Comparison of ENCODE assay signal across 14 cellular contexts in genomic region chr16:81471882-81472281, GRCh38. TPM values are rescaled to one million over a fixed set of nuclear protein-coding genes. Genes with fewer than 3 reads are reported as not detected.
DNase-seq lines count a peak whose midpoint lies in the region; ATAC-seq, FAIRE-seq and TF ChIP-seq lines count a peak whose summit lies in the region.
"Had no signal": no experiment of that assay in that cellular context is flagged by ENCODE, and none has a peak within 500 bp of the region (broad histone marks: within the 10 kb centered on the region; RNA-seq: fewer than 3 reads in every experiment).

No MANE protein-coding gene starts in this region.

- H3K27me3 ChIP-seq in HepG2 (ENCODE audit: control insufficient read depth in 1 of 2, insufficient read depth in 2 of 2, low read length in 2 of 2): no peaks in the 10 kb centered on the region
- no peaks in the 10 kb centered on the region for H3K27me3 ChIP-seq in right lobe of liver

- no peak overlapping the region for H3K4me3 Mint-ChIP-seq in T-cell
- peak overlapping the region in 2 of 8 donors; percentile 42 to 57 for H3K4me3 Mint-ChIP-seq in naive B cell

- TF ChIP-seq POLR2A in HepG2 (IDR thresholded peaks at IDR 0.05; ENCODE audit: insufficient read depth in 1 of 2, low read depth in 2 of 2, low read length in 2 of 2) (no peak), right lobe of liver (IDR thresholded peaks at IDR 0.05) (no peak)

- TF ChIP-seq EP300 in HepG2 (IDR thresholded peaks at IDR 0.05; ENCODE audit: low read depth in 2 of 2, low read length in 2 of 2): no peak
- TF ChIP-seq EP300 in HepG2 (CRISPR knock-in tag; IDR thresholded peaks at IDR 0.05; ENCODE audit: borderline replicate concordance): no peak

- no peak for TF ChIP-seq RAD21 in HepG2 (CRISPR knock-in tag; IDR thresholded peaks at IDR 0.05)

- H3K79me2 ChIP-seq in HepG2 (ENCODE audit: insufficient read depth, low read length): peaks cover 98% of the 10 kb centered on the region

- H3K9me3 ChIP-seq in HepG2 (ENCODE audit: low read length) (no peaks in the 10 kb centered on the region), right lobe of liver (no peaks in the 10 kb centered on the region)

- peak overlapping the region; percentile 72 to 84 for H3K27ac Mint-ChIP-seq in T-cell
- H3K27ac Mint-ChIP-seq in naive B cell: peak overlapping the region; percentile 15 to 81 (median 70)

- no peak for FAIRE-seq in HepG2 (lab: Jason Lieb, UNC)
- FAIRE-seq: A204.1, H54 had no signal

- H3K36me3 ChIP-seq in HepG2 (replicated peaks in 1 of 2; ENCODE audit: control insufficient read depth in 1 of 2, insufficient read depth in 2 of 2, low read length in 2 of 2): peaks cover 18 to 53% of the 10 kb centered on the region in 2 experiments; a peak in 4 of 5 replicates
- H3K36me3 ChIP-seq in right lobe of liver: no peaks in the 10 kb centered on the region

- CTCF ChIA-PET in HepG2 (lab: Yijun Ruan, JAX; ENCODE audit: low intra/inter-chr PET ratio, low total read pairs): no interaction called here
- CTCF ChIA-PET in T-cell (lab: Charles Lee): no interaction called here

- POLR2A ChIA-PET in HepG2 (lab: Yijun Ruan, JAX): no interaction called here
- POLR2A ChIA-PET in T-cell (lab: Charles Lee): no interaction called here

- H3K27me3 Mint-ChIP-seq in T-cell (no peaks in the 10 kb centered on the region), naive B cell (no peaks in the 10 kb centered on the region)

- no peak for ATAC-seq in HepG2
- no peak for ATAC-seq in right lobe of liver
- no peak for ATAC-seq in T-cell (replicated peaks in 1 of 4)
- ATAC-seq in naive B cell (ENCODE audit: low read depth in 2 of 2): no peak
- ATAC-seq in GM18517 (IDR thresholded peaks at IDR 0.05; ENCODE audit: unreplicated experiment): no peak

- no peak overlapping the region for H3K4me2 ChIP-seq in HepG2 (ENCODE audit: low read depth, low read length)

- no peaks in the 10 kb centered on the region for H3K9me3 Mint-ChIP-seq in T-cell
- peaks cover 0 to 2% (median 0%) of the 10 kb centered on the region in 7 donors for H3K9me3 Mint-ChIP-seq in naive B cell

- intact Hi-C loops in HepG2 (cut with micrococcal nuclease; ENCODE audit: unreplicated experiment) (no loop called here), right lobe of liver (cut with DNase I) (no loop called here)

- 96% methylated on average over 8 of the region's 8 CpGs for WGBS in HepG2 (ENCODE audit: low lambda C conversion rate)
- WGBS in right lobe of liver (ENCODE audit: insufficient coverage, low coverage, low lambda C conversion rate, missing lambda C conversion rate): 90% methylated on average over 8 of the region's 8 CpGs

- no peak for DNase-seq in HepG2 (ENCODE audit: low spot score)
- no peak for DNase-seq in right lobe of liver
- DNase-seq in T-cell: no peak
- no peak for DNase-seq in naive B cell
- no peak for DNase-seq in hypothalamus (lab: John Stamatoyannopoulos, UW)
- no peak for DNase-seq in DMS153 treated with DMSO at 0.1 percent for 48 hours (lab: John Stamatoyannopoulos, UW; ENCODE audit: unreplicated experiment)
- no peak for DNase-seq in UCSD-AML1 (lab: John Stamatoyannopoulos, UW; ENCODE audit: unreplicated experiment)
- DNase-seq: Kasumi-1, NCI-H1417, NCI-H2029, NCI-H510A treated with DMSO at 0.1 percent for 48 hours had no signal

- H3K9ac ChIP-seq in HepG2 (ENCODE audit: insufficient read depth, low read depth, low read length): no peak overlapping the region

- no peak overlapping the region for H3K27ac ChIP-seq in HepG2 (ENCODE audit: extremely low read length, insufficient read depth, low read length)
- no peak overlapping the region for H3K27ac ChIP-seq in right lobe of liver

- H3K4me3 ChIP-seq in HepG2 (replicated peaks in 1 of 3; ENCODE audit: insufficient read depth in 1 of 3, low read depth in 2 of 3, low read length in 3 of 3) (no peak overlapping the region), right lobe of liver (no peak overlapping the region)

- H3K36me3 Mint-ChIP-seq in T-cell (peaks cover 19% of the 10 kb centered on the region), naive B cell (peaks cover 0 to 7% of the 10 kb centered on the region in 2 donors)

- H2AFZ ChIP-seq in HepG2 (ENCODE audit: low read length): no peak overlapping the region

- H4K20me1 ChIP-seq in HepG2 (ENCODE audit: insufficient read depth, low read length): peaks cover 86% of the 10 kb centered on the region

- no TSS peak for BruUV-seq in HepG2 (replicated peaks; lab: Mats Ljungman, UMichigan)

- in situ Hi-C loops in HepG2 (cut with HindIII; ENCODE audit: extremely low pct_ligation_motif_present, low pct_unique_long_range_greater_than_20kb): no loop called here

- TF ChIP-seq CTCF in HepG2 (CRISPR knock-in tag; IDR thresholded peaks at IDR 0.05) (no peak), right lobe of liver (IDR thresholded peaks at IDR 0.05) (no peak)

- H3K4me1 ChIP-seq in HepG2 (ENCODE audit: insufficient read depth, low read length) (peaks cover 72% of the 10 kb centered on the region), right lobe of liver (peaks cover 0 to 27% (median 15%) of the 10 kb centered on the region in 4 donors)

- peaks cover 78 to 89% (median 88%) of the 10 kb centered on the region in 3 donors for H3K4me1 Mint-ChIP-seq in T-cell
- H3K4me1 Mint-ChIP-seq in naive B cell: peaks cover 79 to 96% (median 91%) of the 10 kb centered on the region in 3 donors

TF ChIP-seq in HepG2, 621 proteins besides CTCF, POLR2A, EP300 and RAD21:
- TF ChIP-seq ZBTB33 (CRISPR knock-in tag; IDR thresholded peaks at IDR 0.05) (peak; percentile 40; the same call in 1 of the 2 replicates), TARDBP (CRISPR knock-in tag; IDR thresholded peaks at IDR 0.05) (no peak)
TF ChIP-seq in HepG2: peak in this region for 1.

RNA-seq across cellular contexts. Expression of gene CMIP, which starts 27.3 kb away (rescaled TPM):
- total RNA-seq in HepG2 (2016; rRNA removed; fragmentation: Illumina TruSeq; extraction: Trizol) (10.9 and 21.7 TPM in 2 replicates), right lobe of liver (10 to 100 TPM; 12.2 to 23.0 (median 16.5) TPM), T-cell (10 to 100 TPM; 39.8 to 55.9 (median 42.6) TPM)
- total RNA-seq in HepG2 (2016; cell fraction: cytosol; rRNA removed; fragmentation: Illumina TruSeq; extraction: Trizol; ENCODE audit: low read depth): 3.5 and 4.6 TPM in 2 replicates
- 11.5 and 15.7 TPM in 2 replicates for total RNA-seq in HepG2 (2016; cell fraction: insoluble cytoplasmic fraction; rRNA removed; fragmentation: Illumina TruSeq; extraction: Trizol)
- 13.0 and 15.9 TPM in 2 replicates for total RNA-seq in HepG2 (2016; cell fraction: membrane; rRNA removed; fragmentation: Illumina TruSeq; extraction: Trizol)
- 23.3 and 29.3 TPM in 2 replicates for total RNA-seq in HepG2 (2016; cell fraction: nucleus; rRNA removed; fragmentation: Illumina TruSeq; extraction: Trizol)
- polyA plus RNA-seq in HepG2 (2011; rRNA removed) (18.1 and 22.0 TPM in 2 replicates), naive B cell (ENCODE audit: low read depth in 6 of 6) (1 to 10 TPM in 3 of 6 donors, under 1 TPM in 3; 0.61 to 2.5 (median 1.3) TPM)
- 17.3 and 20.7 TPM in 2 replicates for polyA plus RNA-seq in HepG2 (2011; cell fraction: cytosol; rRNA removed)
- polyA plus RNA-seq in HepG2 (2011; cell fraction: nucleus; rRNA removed): 77.4 and 83.2 TPM in 2 replicates
- polyA plus RNA-seq in HepG2 (2012): 74.4 and 83.5 TPM in 2 replicates
- polyA plus RNA-seq in HepG2 (2016; cell fraction: cytosol; fragmentation: Illumina TruSeq; extraction: Trizol; ENCODE audit: low read depth): 3.4 and 3.8 TPM in 2 replicates
- polyA plus RNA-seq in HepG2 (2016; cell fraction: insoluble cytoplasmic fraction; fragmentation: Illumina TruSeq; extraction: Trizol; ENCODE audit: low read depth): 29.7 and 48.6 TPM in 2 replicates
- 14.8 and 16.9 TPM in 2 replicates for polyA plus RNA-seq in HepG2 (2016; cell fraction: membrane; fragmentation: Illumina TruSeq; extraction: Trizol; ENCODE audit: low read depth)
- 51.1 and 51.2 TPM in 2 replicates for polyA plus RNA-seq in HepG2 (2016; cell fraction: nucleus; fragmentation: Illumina TruSeq; extraction: Trizol; ENCODE audit: insufficient read depth, low read depth)
- 16.6 and 71.5 TPM in 2 replicates for polyA minus RNA-seq in HepG2 (2011; rRNA and poly(A)+ RNA removed; ENCODE audit: low replicate concordance)
- polyA minus RNA-seq in HepG2 (2011; cell fraction: cytosol; rRNA and poly(A)+ RNA removed): 60.8 and 68.8 TPM in 2 replicates
- 61.9 and 63.1 TPM in 2 replicates for polyA minus RNA-seq in HepG2 (2011; cell fraction: nucleus; rRNA and poly(A)+ RNA removed)
